Comparison of ENCODE assay signal across 8 cellular contexts in genomic region chr6:17601389-17601703, GRCh38. TPM values are rescaled to one million over a fixed set of nuclear protein-coding genes. Genes with fewer than 3 reads are reported as not detected.
DNase-seq lines count a peak whose midpoint lies in the region; ATAC-seq and TF ChIP-seq lines count a peak whose summit lies in the region.

No MANE protein-coding gene starts in this region.

- ATAC-seq in activated T-cell treated with anti-CD3 and anti-CD28 coated beads, Interleukin-2, amount 50 U/mL, for 72 hours (replicated peaks in 1 of 2), result no peak
- ATAC-seq in right lobe of liver (peak; percentile 2 to 33 (median 18)), GM18909 (IDR thresholded peaks at IDR 0.05; ENCODE audit: poor library complexity, unreplicated experiment) (no peak)

- H3K27me3 ChIP-seq in adrenal gland (no peaks in the 10 kb centered on the region), right lobe of liver (no peaks in the 10 kb centered on the region), tibial artery (no peaks in the 10 kb centered on the region)

- H3K4me3 ChIP-seq in adrenal gland (peak overlapping the region; percentile 68 to 98 (median 82)), right lobe of liver (peak overlapping the region; percentile 92 to 94 (median 92)), tibial artery (peak overlapping the region; percentile 89 to 93)

- peak overlapping the region in 3 of 5 donors; percentile 84 to 95 (median 95) for H3K27ac ChIP-seq in adrenal gland
- peak overlapping the region; percentile 97 to 99 (median 99) for H3K27ac ChIP-seq in right lobe of liver
- H3K27ac ChIP-seq in tibial artery, result peak overlapping the region; percentile 90 to 99

- H3K27ac Mint-ChIP-seq in activated T-cell treated with anti-CD3 and anti-CD28 coated beads, Interleukin-2, amount 50 U/mL, for 72 hours, result peak overlapping the region; percentile 98

- WGBS in adrenal gland, 4 donors, result 9 to 16% (median 14%) methylated on average over 5 of the region's 5 CpGs
- WGBS in right lobe of liver (ENCODE audit: insufficient coverage, low coverage, low lambda C conversion rate, missing lambda C conversion rate), result under 1% methylated on average over 5 of the region's 5 CpGs

- H3K36me3 ChIP-seq in adrenal gland (replicated peaks in 1 of 2) (peaks cover 0 to 10% of the 10 kb centered on the region in 2 donors), right lobe of liver (peaks cover 0 to 21% (median 0%) of the 10 kb centered on the region in 4 donors), tibial artery (peaks cover 8 to 34% (median 10%) of the 10 kb centered on the region in 3 donors)

- H3K9me3 ChIP-seq in adrenal gland (replicated peaks in 1 of 3), result no peaks in the 10 kb centered on the region
- no peaks in the 10 kb centered on the region for H3K9me3 ChIP-seq in right lobe of liver
- no peaks in the 10 kb centered on the region for H3K9me3 ChIP-seq in tibial artery

- DNase-seq in activated T-cell treated with anti-CD3 and anti-CD28 coated beads, Interleukin-2, amount 50 U/mL, for 72 hours, result no peak
- DNase-seq in activated T-cell treated with anti-CD3 and anti-CD28 coated beads for 4 hours (no peak), adrenal gland (no peak), right lobe of liver (no peak), tibial artery (no peak), NCI-H2227 treated with DMSO at 0.1 percent for 48 hours (lab: John Stamatoyannopoulos, UW) (no peak), C1 segment of cervical spinal cord (lab: John Stamatoyannopoulos, UW) (no peak)

- no peaks in the 10 kb centered on the region for H3K27me3 Mint-ChIP-seq in activated T-cell treated with anti-CD3 and anti-CD28 coated beads, Interleukin-2, amount 50 U/mL, for 72 hours (ENCODE audit: low read depth)

- no peak for TF ChIP-seq POLR2A in adrenal gland (IDR thresholded peaks at IDR 0.05)
- peak; percentile 20 for TF ChIP-seq POLR2A in right lobe of liver (IDR thresholded peaks at IDR 0.05)

- TF ChIP-seq CTCF in adrenal gland (IDR thresholded peaks at IDR 0.05) (no peak), right lobe of liver (IDR thresholded peaks at IDR 0.05) (no peak), tibial artery (IDR thresholded peaks at IDR 0.05) (no peak)

- intact Hi-C loops in adrenal gland (cut with DNase I), result loop anchor here (5.0 to 10.0 kb wide), 2 partner anchors 103 to 106 kb away; partner anchors contain the start of gene NUP153 (in 2 of the 2)
- intact Hi-C loops in right lobe of liver (cut with DNase I), result no loop called here
- intact Hi-C loops in tibial artery (cut with DNase I; ENCODE audit: low total_unique reads), result loop anchor here (5.0 kb wide), 2 partner anchors 106 to 196 kb away; partner anchors contain the start of gene NUP153

- peaks cover 5 to 22% of the 10 kb centered on the region in 2 donors for H3K4me1 ChIP-seq in adrenal gland (replicated peaks in 1 of 2)
- H3K4me1 ChIP-seq in right lobe of liver, result peaks cover 0 to 22% (median 6%) of the 10 kb centered on the region in 4 donors
- H3K4me1 ChIP-seq in tibial artery, result peaks cover 0 to 16% (median 6%) of the 10 kb centered on the region in 4 donors

- H3K4me1 Mint-ChIP-seq in activated T-cell treated with anti-CD3 and anti-CD28 coated beads, Interleukin-2, amount 50 U/mL, for 72 hours (ENCODE audit: low read depth), result peaks cover 38% of the 10 kb centered on the region

- peak overlapping the region; percentile 92 to 99 for H3K4me3 Mint-ChIP-seq in activated T-cell treated with anti-CD3 and anti-CD28 coated beads, Interleukin-2, amount 50 U/mL, for 72 hours

- peaks cover 0 to 1% of the 10 kb centered on the region in 2 donors for H3K9me3 Mint-ChIP-seq in activated T-cell treated with anti-CD3 and anti-CD28 coated beads, Interleukin-2, amount 50 U/mL, for 72 hours

- peaks cover 5 to 11% of the 10 kb centered on the region in 2 donors for H3K36me3 Mint-ChIP-seq in activated T-cell treated with anti-CD3 and anti-CD28 coated beads, Interleukin-2, amount 50 U/mL, for 72 hours (ENCODE audit: insufficient read depth in 2 of 2)

RNA-seq across cellular contexts. Expression of gene FAM8A1, which starts 1.2 kb away (rescaled TPM):
- total RNA-seq in activated T-cell treated with anti-CD3 and anti-CD28 coated beads, Interleukin-2, amount 50 U/mL, for 72 hours, result 1 to 10 TPM; 6.3 to 7.3 TPM
- 10 to 100 TPM; 20.9 to 33.1 (median 23.7) TPM for total RNA-seq in adrenal gland
- 10 to 100 TPM in 1 of 3 donors, 1 to 10 TPM in 2; 6.5 to 34.7 (median 9.4) TPM for polyA plus RNA-seq in adrenal gland
- 10 to 100 TPM; 27.5 to 51.4 (median 41.3) TPM for total RNA-seq in right lobe of liver

Comparison
In these comparisons a context has a peak if more than half of its experiments do, and no peak if none do; other contexts are left out.
1. ATAC-seq: peak in right lobe of liver (4 of 4); none in activated T-cell treated with anti-CD3 and anti-CD28 coated beads, Interleukin-2, amount 50 U/mL, for 72 hours (0 of 2) and GM18909 (single experiment).
2. intact Hi-C loops: an anchor here in adrenal gland (5.0 to 10.0 kb wide) and tibial artery (5.0 kb wide); none called in right lobe of liver.
3. Peak in every context shown above with its lines, with median percentiles within 50 percentile points of each other: H3K27ac ChIP-seq and H3K4me3 ChIP-seq.